Comparison of ENCODE assay signal across 18 cellular contexts in the genomic region with DNA sequence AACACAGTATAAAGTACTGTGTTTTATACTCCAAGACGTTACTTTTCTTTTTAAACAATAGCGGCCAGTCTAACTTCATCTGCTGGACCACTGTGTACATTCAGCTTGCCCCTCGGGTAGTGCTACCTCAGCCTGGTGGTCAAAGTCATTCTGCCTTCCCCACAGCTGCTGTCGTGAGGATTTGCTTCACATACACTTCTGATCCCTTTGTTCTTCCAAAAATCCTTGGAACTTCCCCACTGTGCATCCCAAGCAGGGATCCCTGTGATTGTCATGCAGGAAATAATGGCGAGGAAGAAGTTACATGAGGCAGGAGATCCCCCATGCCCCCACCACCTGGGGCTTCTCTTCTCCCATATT.
DNase-seq lines count a peak whose midpoint lies in the region; ATAC-seq and TF ChIP-seq lines count a peak whose summit lies in the region.
"Had no signal": no experiment of that assay in that cellular context is flagged by ENCODE, and none has a peak within 500 bp of the region (broad histone marks: within the 10 kb centered on the region; RNA-seq: fewer than 3 reads in every experiment).

No MANE protein-coding gene starts in this region.

- peaks cover 2% of the 10 kb centered on the region for H3K9me3 Mint-ChIP-seq in glutamatergic neuron (ENCODE audit: unreplicated experiment)
- no peaks in the 10 kb centered on the region for H3K9me3 Mint-ChIP-seq in osteocyte (ENCODE audit: unreplicated experiment)
- H3K9me3 Mint-ChIP-seq in stimulated activated effector memory CD8-positive, alpha-beta T cell treated with anti-CD3 and anti-CD28 coated beads, Interleukin-12 subunit alpha, Interleukin-12 subunit beta, amount 100 ng/mL, for 72 hours = no peaks in the 10 kb centered on the region

- intact Hi-C loops in ascending aorta (cut with DNase I) = no loop called here

- H3K9ac ChIP-seq in GM23248 = 0 out of 2 replicates have a peak overlapping the region, but pooled peaks have one; percentile 13
- H3K9ac ChIP-seq: KMS-11 had no signal

- H3K9me3 ChIP-seq in GM23248 (ENCODE audit: low read depth) (no peaks in the 10 kb centered on the region), ascending aorta (no peaks in the 10 kb centered on the region)
- H3K9me3 ChIP-seq: HAP-1 had no signal

- no peaks in the 10 kb centered on the region for H3K4me1 Mint-ChIP-seq in glutamatergic neuron (ENCODE audit: low read depth, unreplicated experiment)
- H3K4me1 Mint-ChIP-seq in osteocyte (ENCODE audit: unreplicated experiment) = peaks cover 50% of the 10 kb centered on the region
- H3K4me1 Mint-ChIP-seq in stimulated activated effector memory CD8-positive, alpha-beta T cell treated with anti-CD3 and anti-CD28 coated beads, Interleukin-12 subunit alpha, Interleukin-12 subunit beta, amount 100 ng/mL, for 72 hours = peaks cover 6% of the 10 kb centered on the region

- H2AFZ ChIP-seq in GM23248 = no peak overlapping the region; the same call in 1 of the 2 replicates

- TF ChIP-seq CTCF in ascending aorta (IDR thresholded peaks at IDR 0.05) (no peak), glutamatergic neuron (IDR thresholded peaks at IDR 0.05; ENCODE audit: partially characterized antibody, unreplicated experiment) (no peak), osteocyte (IDR thresholded peaks at IDR 0.05) (no peak)

- CTCF ChIA-PET in HEK293T (lab: Yijun Ruan, JAX) = no interaction called here

- H3K4me3 ChIP-seq in GM23248 (no peak overlapping the region), ascending aorta (no peak overlapping the region)
- H3K4me3 ChIP-seq: HAP-1 had no signal

- in situ Hi-C loops in GM23248 (cut with MboI) = no loop called here

- H3K36me3 ChIP-seq in GM23248 (ENCODE audit: low read depth) (no peaks in the 10 kb centered on the region), ascending aorta (no peaks in the 10 kb centered on the region)
- H3K36me3 ChIP-seq: HAP-1 had no signal

- peaks cover 32% of the 10 kb centered on the region for H3F3A ChIP-seq in GM23248 (ENCODE audit: insufficient read depth)

- H3K4me1 ChIP-seq in GM23248 (ENCODE audit: insufficient read depth) (peaks cover 54% of the 10 kb centered on the region), ascending aorta (peaks cover 0 to 22% of the 10 kb centered on the region in 2 donors)

- peak overlapping the region; percentile 43 for H3K4me2 ChIP-seq in GM23248 (ENCODE audit: unreplicated experiment)
- H3K4me2 ChIP-seq: KMS-11 had no signal

- H3K27ac Mint-ChIP-seq in glutamatergic neuron (ENCODE audit: unreplicated experiment) (peak overlapping the region; percentile 15), osteocyte (ENCODE audit: unreplicated experiment) (peak overlapping the region; percentile 61)
- H3K27ac Mint-ChIP-seq in stimulated activated effector memory CD8-positive, alpha-beta T cell treated with anti-CD3 and anti-CD28 coated beads, Interleukin-12 subunit alpha, Interleukin-12 subunit beta, amount 100 ng/mL, for 72 hours = no peak overlapping the region

- peak; percentile 3 for DNase-seq in GM23248
- no peak for DNase-seq in ascending aorta (ENCODE audit: low spot score in 2 of 2)
- no peak for DNase-seq in glutamatergic neuron
- no peak for DNase-seq in osteocyte (ENCODE audit: extremely low spot score, unreplicated experiment)
- no peak for DNase-seq in stimulated activated effector memory CD8-positive, alpha-beta T cell treated with anti-CD3 and anti-CD28 coated beads, Interleukin-12 subunit alpha, Interleukin-12 subunit beta, amount 100 ng/mL, for 72 hours (ENCODE audit: low spot score in 2 of 2)
- DNase-seq in SW 1271 (lab: John Stamatoyannopoulos, UW) = no peak
- DNase-seq in effector CD8-positive, alpha-beta T cell (lab: John Stamatoyannopoulos, UW) = no peak
- no peak for DNase-seq in HEK293T (ENCODE audit: extremely low spot score)
- DNase-seq: AML-193, DMS53, NCI-H1105 treated with DMSO at 0.1 percent for 48 hours, NCI-H187, NCI-H446 treated with DMSO at 0.1 percent for 48 hours, NCI-H748 treated with DMSO at 0.1 percent for 48 hours, Right ventricle myocardium superior had no signal

- H3K79me2 ChIP-seq in GM23248 (ENCODE audit: insufficient read depth) = no peaks in the 10 kb centered on the region

- no peaks in the 10 kb centered on the region; the same call in 1 of the 2 replicates for H3K9me2 ChIP-seq in GM23248 (ENCODE audit: insufficient read depth)

- WGBS in GM23248 (ENCODE audit: low coverage in 1 of 2, low lambda C conversion rate in 2 of 2, missing lambda C conversion rate in 2 of 2), 2 experiments = 69 to 71% methylated on average over 5 of the region's 5 CpGs

- no peak overlapping the region for H3K4me3 Mint-ChIP-seq in glutamatergic neuron (ENCODE audit: unreplicated experiment)
- no peak overlapping the region for H3K4me3 Mint-ChIP-seq in osteocyte (ENCODE audit: unreplicated experiment)
- no peak overlapping the region for H3K4me3 Mint-ChIP-seq in stimulated activated effector memory CD8-positive, alpha-beta T cell treated with anti-CD3 and anti-CD28 coated beads, Interleukin-12 subunit alpha, Interleukin-12 subunit beta, amount 100 ng/mL, for 72 hours

- POLR2A ChIA-PET in HEK293T (lab: Yijun Ruan, JAX) = no interaction called here

- H3K27ac ChIP-seq in GM23248 (peak overlapping the region; percentile 92), ascending aorta (peak overlapping the region; percentile 34 to 48)
- H3K27ac ChIP-seq: HL-60, KMS-11 had no signal

- H3K27me3 Mint-ChIP-seq in glutamatergic neuron (ENCODE audit: unreplicated experiment) (no peaks in the 10 kb centered on the region), osteocyte (ENCODE audit: unreplicated experiment) (no peaks in the 10 kb centered on the region)

- H4K20me1 ChIP-seq in GM23248 (ENCODE audit: insufficient read depth) = no peaks in the 10 kb centered on the region

- no peak for ATAC-seq in stimulated activated effector memory CD8-positive, alpha-beta T cell treated with anti-CD3 and anti-CD28 coated beads, Interleukin-12 subunit alpha, Interleukin-12 subunit beta, amount 100 ng/mL, for 72 hours

- H3K27me3 ChIP-seq in GM23248 (replicated peaks; ENCODE audit: insufficient read depth) = no peaks in the 10 kb centered on the region
- no peaks in the 10 kb centered on the region for H3K27me3 ChIP-seq in ascending aorta

- H3K36me3 Mint-ChIP-seq in glutamatergic neuron (ENCODE audit: unreplicated experiment) (no peaks in the 10 kb centered on the region), osteocyte (ENCODE audit: unreplicated experiment) (no peaks in the 10 kb centered on the region)
- no peaks in the 10 kb centered on the region for H3K36me3 Mint-ChIP-seq in stimulated activated effector memory CD8-positive, alpha-beta T cell treated with anti-CD3 and anti-CD28 coated beads, Interleukin-12 subunit alpha, Interleukin-12 subunit beta, amount 100 ng/mL, for 72 hours

TF ChIP-seq in HEK293T, 16 proteins besides CTCF, POLR2A, EP300 and RAD21:
- TF ChIP-seq CTBP1 (IDR thresholded peaks at IDR 0.05; ENCODE audit: borderline replicate concordance) (no peak), NFRKB (IDR thresholded peaks at IDR 0.05) (no peak), LEF1 (IDR thresholded peaks at IDR 0.05; ENCODE audit: borderline replicate concordance) (no peak), SUZ12 (IDR thresholded peaks at IDR 0.05) (no peak), HDGF (IDR thresholded peaks at IDR 0.05; ENCODE audit: borderline replicate concordance) (no peak), FOXK2 (IDR thresholded peaks at IDR 0.05) (no peak), FOXA1 (IDR thresholded peaks at IDR 0.05) (no peak), SP1 (IDR thresholded peaks at IDR 0.05) (no peak), FOXM1 (IDR thresholded peaks at IDR 0.05; ENCODE audit: borderline replicate concordance) (no peak), TARDBP (IDR thresholded peaks at IDR 0.05) (no peak), ARNT (IDR thresholded peaks at IDR 0.05) (no peak), ZNF384 (IDR thresholded peaks at IDR 0.05) (no peak), ELF4 (IDR thresholded peaks at IDR 0.05) (no peak), BHLHE40 (IDR thresholded peaks at IDR 0.05; ENCODE audit: borderline replicate concordance) (no peak), L3MBTL2 (conservative IDR thresholded peaks at IDR 0.05) (no peak)
- TF ChIP-seq, protein P1, sequence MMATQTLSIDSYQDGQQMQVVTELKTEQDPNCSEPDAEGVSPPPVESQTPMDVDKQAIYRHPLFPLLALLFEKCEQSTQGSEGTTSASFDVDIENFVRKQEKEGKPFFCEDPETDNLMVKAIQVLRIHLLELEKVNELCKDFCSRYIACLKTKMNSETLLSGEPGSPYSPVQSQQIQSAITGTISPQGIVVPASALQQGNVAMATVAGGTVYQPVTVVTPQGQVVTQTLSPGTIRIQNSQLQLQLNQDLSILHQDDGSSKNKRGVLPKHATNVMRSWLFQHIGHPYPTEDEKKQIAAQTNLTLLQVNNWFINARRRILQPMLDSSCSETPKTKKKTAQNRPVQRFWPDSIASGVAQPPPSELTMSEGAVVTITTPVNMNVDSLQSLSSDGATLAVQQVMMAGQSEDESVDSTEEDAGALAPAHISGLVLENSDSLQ (IDR thresholded peaks at IDR 0.05) = no peak
